ENCODE assay signal across 8 cellular contexts in the genomic region with DNA sequence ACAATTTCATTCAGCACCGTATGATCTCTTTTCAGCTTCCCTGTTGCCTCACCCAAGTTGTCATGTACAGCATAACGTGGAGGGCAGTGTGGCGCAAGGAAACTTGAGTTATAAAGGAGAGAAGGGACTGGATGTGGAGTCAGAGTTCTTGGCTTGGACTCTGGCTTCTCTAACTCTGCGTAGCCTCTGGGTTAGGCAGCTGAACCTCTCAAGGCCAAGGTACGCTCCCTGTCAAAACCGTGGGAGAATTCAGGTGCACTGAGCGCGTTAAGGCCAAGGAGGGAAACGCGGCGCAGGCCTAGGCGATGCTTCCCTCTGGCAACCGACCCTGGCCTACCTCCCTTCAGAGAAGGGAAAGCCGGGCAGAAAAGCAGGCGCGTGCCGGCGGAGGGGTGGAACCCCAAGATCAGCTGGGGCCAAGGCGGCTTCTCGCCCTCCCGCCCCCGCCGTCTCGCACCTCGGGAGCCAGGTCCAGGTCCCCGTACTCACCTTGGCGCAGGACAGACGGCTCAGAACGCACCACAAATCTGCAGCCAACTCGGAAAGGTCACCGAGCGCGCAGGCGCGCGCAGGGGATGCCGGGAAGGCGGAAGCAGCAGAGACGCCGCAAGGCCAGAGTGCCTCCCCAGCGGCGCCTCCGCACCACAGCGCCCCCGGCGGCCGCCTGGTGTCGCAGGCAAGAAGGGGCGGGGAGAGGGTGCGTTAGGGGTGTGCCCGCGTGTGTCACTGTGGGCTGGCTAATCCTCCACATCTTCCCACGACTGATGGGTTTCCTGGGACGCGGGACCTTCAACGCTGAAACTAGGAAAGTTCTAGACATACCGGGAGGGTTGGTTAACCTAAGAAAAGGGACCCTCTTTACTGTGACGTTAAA.
A peak's percentile ranks its signal among the peaks of the same experiment; 100 is the strongest.
DNase-seq lines count a peak whose midpoint lies in the region; ATAC-seq and TF ChIP-seq lines count a peak whose summit lies in the region.

No MANE protein-coding gene starts in this region.

- DNase-seq in C1 segment of cervical spinal cord (lab: John Stamatoyannopoulos, UW) (peak; percentile 69 to 97 (median 90)), GM19240 (ENCODE audit: insufficient read length, low spot score) (peak; percentile 96), NCI-H524 (lab: John Stamatoyannopoulos, UW) (peak; percentile 95 to 97), coronary artery (ENCODE audit: low spot score) (peak; percentile 92), left kidney (ENCODE audit: low read depth, low spot score) (peak; percentile 98)
- peak; percentile 95 for DNase-seq in activated CD4-positive, alpha-beta T cell treated with anti-CD3 and anti-CD28 coated beads for 48 hours
- DNase-seq in stimulated activated CD4-positive, alpha-beta T cell treated with anti-CD3 and anti-CD28 coated beads, Interleukin-1b, Interleukin-23, amount 100 ng/mL, for 48 hours: peak; percentile 93

- peak overlapping the region; percentile 64 to 65 for H3K27ac ChIP-seq in coronary artery

- peak; percentile 87 for ATAC-seq in HG03457 (IDR thresholded peaks at IDR 0.05; ENCODE audit: unreplicated experiment)

- peak; percentile 94 for TF ChIP-seq CTCF in coronary artery (IDR thresholded peaks at IDR 0.05)

- peak overlapping the region; percentile 78 for H3K4me3 ChIP-seq in coronary artery

Comparison
In these comparisons a context has a peak if more than half of its experiments do, and no peak if none do; other contexts are left out.
1. Peak in every context shown above with its lines: DNase-seq, ATAC-seq, H3K4me3 ChIP-seq and H3K27ac ChIP-seq.